Comparison of ENCODE assay signal across 28 cellular contexts in the genomic region with DNA sequence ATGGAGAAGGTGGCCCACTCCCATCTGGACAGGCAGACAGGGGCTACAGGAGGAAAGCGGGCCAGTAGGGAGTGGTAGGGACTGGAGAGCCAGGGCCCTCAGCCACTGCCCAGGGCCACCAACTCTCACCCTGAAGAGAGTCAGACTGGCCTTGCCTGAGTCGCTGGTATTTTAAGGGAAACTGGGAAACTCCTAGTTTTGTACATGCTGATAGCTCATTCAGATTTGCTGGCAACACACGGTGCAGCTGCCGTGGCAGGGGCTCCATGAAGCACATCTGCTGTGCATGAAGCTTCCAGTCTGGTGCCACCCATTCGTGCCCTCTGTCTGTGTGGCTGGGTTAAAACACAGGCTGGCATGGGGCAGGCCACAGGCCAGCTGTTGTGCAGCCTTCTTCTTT.
"Had no signal": no experiment of that assay in that cellular context is flagged by ENCODE, and none has a peak within 500 bp of the region (broad histone marks: within the 10 kb centered on the region; RNA-seq: fewer than 3 reads in every experiment).

No MANE protein-coding gene starts in this region.

- ATAC-seq: activated CD8-positive, alpha-beta memory T cell treated with anti-CD3 and anti-CD28 coated beads, Interleukin-2, amount 10 ng/mL, durations not matched to agents 7 days and 5 days; activated CD8-positive, alpha-beta T cell treated with anti-CD3 and anti-CD28 coated beads for 36 hours; activated naive CD8-positive, alpha-beta T cell treated with anti-CD3 and anti-CD28 coated beads, Interleukin-2, amount 50 U/mL, for 24 hours; body of pancreas; foreskin keratinocyte; T-cell had no signal

- H3K27ac ChIP-seq: cardiac muscle cell, foreskin keratinocyte, hepatocyte, WERI-Rb-1 had no signal

- H3K36me3 ChIP-seq: cardiac muscle cell, WERI-Rb-1 had no signal

- H3K9me3 Mint-ChIP-seq: activated CD4-positive, alpha-beta T cell treated with anti-CD3 and anti-CD28 coated beads, Interleukin-2, amount 10 ng/mL, durations not matched to agents 7 days and 5 days; activated CD8-positive, alpha-beta T cell treated with anti-CD3 and anti-CD28 coated beads for 36 hours; activated naive CD8-positive, alpha-beta T cell treated with anti-CD3 and anti-CD28 coated beads, Interleukin-2, amount 50 U/mL, for 24 hours; activated T-helper 1 cell treated with anti-CD3 and anti-CD28 coated beads, Interleukin-12 subunit alpha, Interleukin-12 subunit beta, Interleukin-2, Interleukin-4 antibody, amounts not matched to agents 30 ng/mL and 10 ng/mL and 1 ng/mL, durations not matched to agents 14 hours and 24 hours and 36 hours; dendritic cell treated with granulocyte-macrophage colony-stimulating factor and Interleukin-4, amounts not matched to agents 40 ng/mL and 50 ng/mL, for 4 days; immature natural killer cell; T-cell; T-helper 2 cell treated with Interferon-gamma antibody and Interleukin-4, amounts not matched to agents 5 μg/mL and 100 μg/mL, for 36 hours had no signal

- DNase-seq: activated CD4-positive, alpha-beta T cell treated with anti-CD3 and anti-CD28 coated beads, Interleukin-2, amount 10 ng/mL, durations not matched to agents 7 days and 5 days; activated CD4-positive, CD25-positive, alpha-beta regulatory T cell treated with anti-CD3 and anti-CD28 coated beads, Interleukin-2, amount 50 U/mL, for 72 hours; activated CD8-positive, alpha-beta memory T cell treated with anti-CD3 and anti-CD28 coated beads, Interleukin-2, amount 10 ng/mL, durations not matched to agents 7 days and 5 days; activated CD8-positive, alpha-beta T cell treated with anti-CD3 and anti-CD28 coated beads for 36 hours; activated gamma-delta T cell; activated naive CD4-positive, alpha-beta T cell treated with anti-CD3 and anti-CD28 coated beads, Interleukin-2, amount 50 U/mL, for 16 hours; activated naive CD8-positive, alpha-beta T cell treated with anti-CD3 and anti-CD28 coated beads, Interleukin-2, amount 50 U/mL, for 24 hours; activated T-cell treated with anti-CD3 and anti-CD28 coated beads for 4 hours; body of pancreas; effector CD8-positive, alpha-beta T cell; erythroblast; foreskin keratinocyte; immature natural killer cell; kidney glomerular epithelial cell; left ventricle myocardium superior; midbrain; nucleus accumbens; stimulated activated CD4-positive, alpha-beta T cell treated with anti-CD3 and anti-CD28 coated beads, Interleukin-4, amount 100 ng/mL, for 1 hour; stimulated activated naive CD4-positive, alpha-beta T cell; T-cell; WERI-Rb-1 had no signal

- H3K4me3 Mint-ChIP-seq: activated CD4-positive, alpha-beta T cell treated with anti-CD3 and anti-CD28 coated beads, Interleukin-2, amount 10 ng/mL, durations not matched to agents 7 days and 5 days; activated CD8-positive, alpha-beta memory T cell treated with anti-CD3 and anti-CD28 coated beads, Interleukin-2, amount 10 ng/mL, durations not matched to agents 7 days and 5 days; activated CD8-positive, alpha-beta T cell treated with anti-CD3 and anti-CD28 coated beads for 36 hours; activated naive CD8-positive, alpha-beta T cell treated with anti-CD3 and anti-CD28 coated beads, Interleukin-2, amount 50 U/mL, for 24 hours; activated T-helper 1 cell treated with anti-CD3 and anti-CD28 coated beads, Interleukin-12 subunit alpha, Interleukin-12 subunit beta, Interleukin-2, Interleukin-4 antibody, amounts not matched to agents 30 ng/mL and 10 ng/mL and 1 ng/mL, durations not matched to agents 14 hours and 24 hours and 36 hours; dendritic cell treated with granulocyte-macrophage colony-stimulating factor and Interleukin-4, amounts not matched to agents 40 ng/mL and 50 ng/mL, for 4 days; immature natural killer cell; nephron; T-cell; T-helper 2 cell treated with Interferon-gamma antibody and Interleukin-4, amounts not matched to agents 5 μg/mL and 100 μg/mL, for 36 hours had no signal

- H3K27me3 ChIP-seq: body of pancreas, hepatocyte had no signal

- H3K4me1 ChIP-seq: foreskin keratinocyte had no signal

- H3K4me1 Mint-ChIP-seq: activated CD4-positive, alpha-beta T cell treated with anti-CD3 and anti-CD28 coated beads, Interleukin-2, amount 10 ng/mL, durations not matched to agents 7 days and 5 days; activated CD8-positive, alpha-beta memory T cell treated with anti-CD3 and anti-CD28 coated beads, Interleukin-2, amount 10 ng/mL, durations not matched to agents 7 days and 5 days; activated naive CD8-positive, alpha-beta T cell treated with anti-CD3 and anti-CD28 coated beads, Interleukin-2, amount 50 U/mL, for 24 hours; immature natural killer cell; T-cell had no signal

- H3K27me3 Mint-ChIP-seq: activated CD4-positive, alpha-beta T cell treated with anti-CD3 and anti-CD28 coated beads, Interleukin-2, amount 10 ng/mL, durations not matched to agents 7 days and 5 days; activated CD8-positive, alpha-beta memory T cell treated with anti-CD3 and anti-CD28 coated beads, Interleukin-2, amount 10 ng/mL, durations not matched to agents 7 days and 5 days; activated CD8-positive, alpha-beta T cell treated with anti-CD3 and anti-CD28 coated beads for 36 hours; activated naive CD8-positive, alpha-beta T cell treated with anti-CD3 and anti-CD28 coated beads, Interleukin-2, amount 50 U/mL, for 24 hours had no signal

- H3K36me3 Mint-ChIP-seq: activated CD8-positive, alpha-beta memory T cell treated with anti-CD3 and anti-CD28 coated beads, Interleukin-2, amount 10 ng/mL, durations not matched to agents 7 days and 5 days; immature natural killer cell; T-cell had no signal

- H3K9me3 ChIP-seq: body of pancreas had no signal

- H3K4me3 ChIP-seq: body of pancreas, cardiac muscle cell, hepatocyte, smooth muscle cell had no signal

- H3K27ac Mint-ChIP-seq: activated CD4-positive, alpha-beta T cell treated with anti-CD3 and anti-CD28 coated beads, Interleukin-2, amount 10 ng/mL, durations not matched to agents 7 days and 5 days; activated CD8-positive, alpha-beta memory T cell treated with anti-CD3 and anti-CD28 coated beads, Interleukin-2, amount 10 ng/mL, durations not matched to agents 7 days and 5 days; activated CD8-positive, alpha-beta T cell treated with anti-CD3 and anti-CD28 coated beads for 36 hours; activated naive CD8-positive, alpha-beta T cell treated with anti-CD3 and anti-CD28 coated beads, Interleukin-2, amount 50 U/mL, for 24 hours; activated T-helper 1 cell treated with anti-CD3 and anti-CD28 coated beads, Interleukin-12 subunit alpha, Interleukin-12 subunit beta, Interleukin-2, Interleukin-4 antibody, amounts not matched to agents 30 ng/mL and 10 ng/mL and 1 ng/mL, durations not matched to agents 14 hours and 24 hours and 36 hours; dendritic cell treated with granulocyte-macrophage colony-stimulating factor and Interleukin-4, amounts not matched to agents 40 ng/mL and 50 ng/mL, for 4 days; immature natural killer cell; nephron; T-cell; T-helper 2 cell treated with Interferon-gamma antibody and Interleukin-4, amounts not matched to agents 5 μg/mL and 100 μg/mL, for 36 hours had no signal
